In the genomic region with DNA sequence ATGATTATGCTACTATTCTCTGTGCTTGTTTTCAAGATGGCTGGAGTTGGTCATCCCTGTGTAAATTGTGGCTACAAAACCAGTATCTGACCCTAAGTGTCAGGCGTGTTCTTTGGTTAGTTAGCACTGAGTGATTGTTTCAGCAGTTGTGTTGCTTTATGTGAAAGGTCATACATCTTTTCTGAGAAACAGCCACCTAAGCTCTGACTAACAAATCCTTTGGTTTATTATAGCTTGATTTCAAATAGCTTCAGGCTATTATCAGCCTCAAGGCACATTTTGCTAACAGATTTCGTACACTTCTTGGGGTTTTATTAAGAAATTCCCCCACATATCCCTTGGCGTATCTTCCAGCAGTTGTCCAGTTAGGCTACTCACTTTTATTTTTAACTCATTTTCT, we compare ENCODE assay signal across 16 cellular contexts. TPM values are rescaled to one million over a fixed set of nuclear protein-coding genes. Genes with fewer than 3 reads are reported as not detected.
DNase-seq lines count a peak whose midpoint lies in the region; ATAC-seq, FAIRE-seq and TF ChIP-seq lines count a peak whose summit lies in the region.
"Had no signal": no experiment of that assay in that cellular context is flagged by ENCODE, and none has a peak within 500 bp of the region (broad histone marks: within the 10 kb centered on the region; RNA-seq: fewer than 3 reads in every experiment).

No MANE protein-coding gene starts in this region.

- no peak overlapping the region for H3K27ac Mint-ChIP-seq in activated CD4-positive, alpha-beta T cell treated with anti-CD3 and anti-CD28 coated beads for 36 hours
- no peak overlapping the region for H3K27ac Mint-ChIP-seq in chondrocyte (ENCODE audit: unreplicated experiment)
- H3K27ac Mint-ChIP-seq: B cell; CD4-positive, alpha-beta T cell had no signal

- no peak overlapping the region for H2AFZ ChIP-seq in endothelial cell of umbilical vein (ENCODE audit: low read depth, low read length)
- H2AFZ ChIP-seq: GM23248 had no signal

- CTCF ChIA-PET in endothelial cell of umbilical vein (lab: Charles Lee) = interaction anchor here (1.2 kb wide), 1 partner anchor 62 kb away, joined by 3 read pairs; no protein-coding TSS in a partner anchor
- CTCF ChIA-PET in activated CD4-positive, alpha-beta T cell treated with anti-CD3 and anti-CD28 coated beads for 36 hours (lab: Charles Lee) = no interaction called here

- H3K9me1 ChIP-seq in endothelial cell of umbilical vein (replicated peaks; ENCODE audit: control insufficient read depth, extremely low read depth, insufficient read depth, low read length) = no peaks in the 10 kb centered on the region

- H3K4me3 ChIP-seq in endothelial cell of umbilical vein (replicated peaks in 1 of 3; ENCODE audit: insufficient read depth in 1 of 3, low read depth in 1 of 3, low read length in 3 of 3) (no peak overlapping the region), SJCRH30 (no peak overlapping the region)
- H3K4me3 ChIP-seq: GM23248 had no signal

- no peaks in the 10 kb centered on the region for H3K9me3 ChIP-seq in endothelial cell of umbilical vein (replicated peaks; ENCODE audit: control insufficient read depth, insufficient read depth, low read length)
- H3K9me3 ChIP-seq in SJCRH30 (replicated peaks) = no peaks in the 10 kb centered on the region

- H3K9me3 Mint-ChIP-seq in activated CD4-positive, alpha-beta T cell treated with anti-CD3 and anti-CD28 coated beads for 36 hours (ENCODE audit: low read depth) = no peaks in the 10 kb centered on the region
- H3K9me3 Mint-ChIP-seq in chondrocyte (ENCODE audit: low read depth) = no peaks in the 10 kb centered on the region
- H3K9me3 Mint-ChIP-seq: CD4-positive, alpha-beta T cell had no signal

- H3K36me3 ChIP-seq in endothelial cell of umbilical vein (ENCODE audit: control insufficient read depth in 2 of 2, extremely low read depth in 1 of 2, insufficient read depth in 2 of 2, low read length in 2 of 2) (no peaks in the 10 kb centered on the region), SJCRH30 (no peaks in the 10 kb centered on the region)

- BruUV-seq in endothelial cell of umbilical vein (replicated peaks; lab: Mats Ljungman, UMichigan) = no TSS peak

- FAIRE-seq in GM12891 (lab: Jason Lieb, UNC) (peak; percentile 59), endothelial cell of umbilical vein (lab: Jason Lieb, UNC) (peak; percentile 53)
- FAIRE-seq: A204.1, GM18507 had no signal

- dilution Hi-C loops in endothelial cell of umbilical vein (cut with MboI; ENCODE audit: extremely low pct_ligation_motif_present, low sequenced_read_pairs) = no loop called here

- H3K36me3 Mint-ChIP-seq in activated CD4-positive, alpha-beta T cell treated with anti-CD3 and anti-CD28 coated beads for 36 hours (ENCODE audit: low read depth) = no peaks in the 10 kb centered on the region
- H3K36me3 Mint-ChIP-seq in chondrocyte (ENCODE audit: low read depth) = no peaks in the 10 kb centered on the region

- no peaks in the 10 kb centered on the region for H4K20me1 ChIP-seq in endothelial cell of umbilical vein (replicated peaks; ENCODE audit: control insufficient read depth, extremely low read depth, insufficient read depth, low read length)

- no peak for TF ChIP-seq POLR2A in GM12891 (IDR thresholded peaks at IDR 0.05; ENCODE audit: low read depth, low read length)
- TF ChIP-seq POLR2A in endothelial cell of umbilical vein (IDR thresholded peaks at IDR 0.05; ENCODE audit: low read depth, low read length) = no peak

- intact Hi-C loops in endothelial cell of umbilical vein (cut with micrococcal nuclease) = no loop called here
- intact Hi-C loops in activated CD4-positive, alpha-beta T cell treated with anti-CD3 and anti-CD28 coated beads for 36 hours (cut with DNase I, micrococcal nuclease) = no loop called here

- H3K4me1 Mint-ChIP-seq in activated CD4-positive, alpha-beta T cell treated with anti-CD3 and anti-CD28 coated beads for 36 hours = peaks cover 5% of the 10 kb centered on the region
- H3K4me1 Mint-ChIP-seq in chondrocyte (ENCODE audit: low read depth) = peaks cover 6% of the 10 kb centered on the region

- H3K27me3 ChIP-seq in endothelial cell of umbilical vein (ENCODE audit: control insufficient read depth in 2 of 2, insufficient read depth in 2 of 2, low read length in 2 of 2) = no peaks in the 10 kb centered on the region
- H3K27me3 ChIP-seq in SJCRH30 = 0 out of 2 replicates have a peak, but pooled peaks cover 9% of the 10 kb centered on the region

- no peak for ATAC-seq in activated CD4-positive, alpha-beta T cell treated with anti-CD3 and anti-CD28 coated beads for 36 hours

- H3K4me2 ChIP-seq in endothelial cell of umbilical vein (ENCODE audit: insufficient read depth, low read length) = no peak overlapping the region

- H3K27ac ChIP-seq in endothelial cell of umbilical vein (ENCODE audit: insufficient read depth, low read depth, low read length) (no peak overlapping the region), SJCRH30 (no peak overlapping the region)
- H3K27ac ChIP-seq: GM23248 had no signal

- TF ChIP-seq CTCF in endothelial cell of umbilical vein (IDR thresholded peaks at IDR 0.05; ENCODE audit: extremely low read depth in 1 of 2, insufficient read depth in 1 of 2, low read depth in 1 of 2, low read length in 2 of 2) = no peak
- no peak for TF ChIP-seq CTCF in chondrocyte (IDR thresholded peaks at IDR 0.05)

- H3K4me3 Mint-ChIP-seq in activated CD4-positive, alpha-beta T cell treated with anti-CD3 and anti-CD28 coated beads for 36 hours = no peak overlapping the region
- no peak overlapping the region for H3K4me3 Mint-ChIP-seq in chondrocyte (ENCODE audit: unreplicated experiment)
- H3K4me3 Mint-ChIP-seq: B cell; CD4-positive, alpha-beta T cell had no signal

- peaks cover 29% of the 10 kb centered on the region for H3K27me3 Mint-ChIP-seq in activated CD4-positive, alpha-beta T cell treated with anti-CD3 and anti-CD28 coated beads for 36 hours
- H3K27me3 Mint-ChIP-seq in chondrocyte (ENCODE audit: low read depth) = no peaks in the 10 kb centered on the region

- no peak overlapping the region for H3K9ac ChIP-seq in endothelial cell of umbilical vein (replicated peaks; ENCODE audit: extremely low read depth, insufficient read depth, low read length)
- H3K9ac ChIP-seq: GM23248 had no signal

- POLR2A ChIA-PET in endothelial cell of umbilical vein (lab: Charles Lee) = no interaction called here
- POLR2A ChIA-PET in activated CD4-positive, alpha-beta T cell treated with anti-CD3 and anti-CD28 coated beads for 36 hours (lab: Charles Lee) = no interaction called here

- H3K79me2 ChIP-seq in endothelial cell of umbilical vein (ENCODE audit: control insufficient read depth, insufficient read depth, low read length) = no peaks in the 10 kb centered on the region

- H3K4me1 ChIP-seq in endothelial cell of umbilical vein (ENCODE audit: control insufficient read depth, extremely low read depth, insufficient read depth, low read length) (peaks cover 4% of the 10 kb centered on the region), SJCRH30 (no peaks in the 10 kb centered on the region)

- DNase-seq in EH (ENCODE audit: low read depth) = peak; percentile 56
- no peak for DNase-seq in GM12891 (ENCODE audit: insufficient read length, low spot score)
- DNase-seq in NCI-H226 = peak; percentile 16
- DNase-seq in endothelial cell of umbilical vein (ENCODE audit: low read depth, low spot score) = no peak
- no peak for DNase-seq in islet precursor cell
- DNase-seq in SJCRH30 = no peak
- no peak for DNase-seq in activated CD4-positive, alpha-beta T cell treated with anti-CD3 and anti-CD28 coated beads for 36 hours
- no peak for DNase-seq in chondrocyte (ENCODE audit: low spot score)
- DNase-seq: C1 segment of cervical spinal cord; CD4-positive, alpha-beta T cell; DMS79; GM23248; H7 had no signal

TF ChIP-seq in GM12891, 5 proteins besides CTCF, POLR2A, EP300 and RAD21:
- TF ChIP-seq PAX5 (IDR thresholded peaks at IDR 0.05; ENCODE audit: insufficient read depth, low read length, severe bottlenecking) (no peak), SPI1 (IDR thresholded peaks at IDR 0.05; ENCODE audit: low read depth, low read length) (no peak), POU2F2 (IDR thresholded peaks at IDR 0.05; ENCODE audit: low read depth, low read length) (no peak), POLR2AphosphoS5 (IDR thresholded peaks at IDR 0.05; ENCODE audit: low read depth, low read length) (no peak), TAF1 (IDR thresholded peaks at IDR 0.05; ENCODE audit: low read depth, low read length) (no peak)

TF ChIP-seq in endothelial cell of umbilical vein, 7 proteins besides CTCF, POLR2A, EP300 and RAD21:
- no peak for TF ChIP-seq POLR2AphosphoS5 (IDR thresholded peaks at IDR 0.05; ENCODE audit: insufficient read depth, low read depth, low read length)
- no peak for TF ChIP-seq EZH2 (IDR thresholded peaks at IDR 0.05; ENCODE audit: borderline replicate concordance, low read depth, low read length, severe bottlenecking)
- TF ChIP-seq, protein P1, sequence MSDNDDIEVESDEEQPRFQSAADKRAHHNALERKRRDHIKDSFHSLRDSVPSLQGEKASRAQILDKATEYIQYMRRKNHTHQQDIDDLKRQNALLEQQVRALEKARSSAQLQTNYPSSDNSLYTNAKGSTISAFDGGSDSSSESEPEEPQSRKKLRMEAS (IDR thresholded peaks at IDR 0.05; ENCODE audit: insufficient read depth, insufficient read length) = no peak
- no peak for TF ChIP-seq FOS (IDR thresholded peaks at IDR 0.05; ENCODE audit: borderline replicate concordance, insufficient read depth, low read length)
- TF ChIP-seq GATA2 (IDR thresholded peaks at IDR 0.05; ENCODE audit: insufficient read depth, insufficient read length, low read depth, low read length) = no peak
- no peak for TF ChIP-seq MYC (IDR thresholded peaks at IDR 0.05; ENCODE audit: low read depth, low read length)
- TF ChIP-seq JUN (IDR thresholded peaks at IDR 0.05; ENCODE audit: borderline replicate concordance, insufficient read depth, insufficient read length, low read depth) = no peak

RNA-seq across cellular contexts. Expression of a gene that starts 4.8 kb away (rescaled TPM):
- 2.6 TPM for polyA plus RNA-seq in GM12891 (2012; ENCODE audit: low read depth, missing spikeins)
- total RNA-seq in endothelial cell of umbilical vein (0.97 and 1.8 TPM in 2 replicates), chondrocyte (0.07 to 0.65 TPM (median 0.15 TPM) in 3 replicates)
- polyA plus RNA-seq in endothelial cell of umbilical vein = 0.23 and 0.49 TPM in 2 replicates
- 0.09 and 0.18 TPM in 2 replicates for polyA plus RNA-seq in endothelial cell of umbilical vein (2011; cell fraction: cytosol; rRNA removed)
- 0.11 and 0.25 TPM in 2 replicates for polyA plus RNA-seq in endothelial cell of umbilical vein (2011; cell fraction: nucleus; rRNA removed)
- 4.3 and 4.7 TPM in 2 replicates for polyA plus RNA-seq in endothelial cell of umbilical vein (2012)
- polyA minus RNA-seq in endothelial cell of umbilical vein = 0.23 and 0.41 TPM in 2 replicates
- polyA minus RNA-seq in endothelial cell of umbilical vein (2011; cell fraction: cytosol; rRNA and poly(A)+ RNA removed) = 0.41 TPM
- 0.19 and 0.24 TPM in 2 replicates for polyA minus RNA-seq in endothelial cell of umbilical vein (2011; cell fraction: nucleus; rRNA and poly(A)+ RNA removed)
- 0.12 and 0.13 TPM in 2 replicates for total RNA-seq in SJCRH30 (2014; rRNA removed; shearing (Covaris generic))
- not detected for total RNA-seq in activated CD4-positive, alpha-beta T cell treated with anti-CD3 and anti-CD28 coated beads for 36 hours
- total RNA-seq: B cell, GM23248 had no signal
- polyA plus RNA-seq: GM23248 had no signal

Comparison
In these comparisons a context has a peak if more than half of its experiments do, and no peak if none do; other contexts are left out.
1. DNase-seq: peak in EH (single experiment) and NCI-H226 (single experiment); none in GM12891 (single experiment), endothelial cell of umbilical vein (single experiment), islet precursor cell (single experiment), SJCRH30 (0 of 2), activated CD4-positive, alpha-beta T cell treated with anti-CD3 and anti-CD28 coated beads for 36 hours (single experiment) and chondrocyte (single experiment).